In the genomic region with DNA sequence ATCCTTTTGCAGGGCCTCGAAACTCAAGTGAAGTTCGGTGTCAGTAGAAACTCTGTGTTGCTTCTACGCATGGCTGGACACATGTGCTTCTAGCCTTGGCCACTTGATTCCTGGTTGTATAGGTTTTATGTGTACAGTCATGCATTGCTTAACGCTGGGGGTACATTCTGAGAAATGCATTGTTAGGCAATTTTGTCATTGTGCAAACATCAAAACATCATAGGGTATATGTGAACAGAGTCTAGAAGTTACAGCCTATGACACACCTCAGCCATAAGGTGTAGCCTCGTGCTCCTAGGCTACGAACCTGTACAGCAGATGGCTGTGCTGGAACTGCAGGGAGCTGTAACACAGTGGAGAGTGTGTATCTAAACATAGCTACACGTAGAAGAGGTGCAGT, we compare ENCODE assay signal across 1 cellular context.
TF ChIP-seq lines count a peak whose summit lies in the region.

No MANE protein-coding gene starts in this region.

TF ChIP-seq in IMR-90, 13 proteins besides CTCF, POLR2A, EP300 and RAD21:
- TF ChIP-seq RCOR1 (IDR thresholded peaks at IDR 0.05; ENCODE audit: insufficient replicate concordance, low read length) (no peak), RFX5 (IDR thresholded peaks at IDR 0.05; ENCODE audit: low read depth, low read length) (no peak), BHLHE40 (IDR thresholded peaks at IDR 0.05; ENCODE audit: low read depth, low read length) (no peak), MXI1 (IDR thresholded peaks at IDR 0.05; ENCODE audit: borderline replicate concordance, low read depth, low read length) (no peak), CEBPB (IDR thresholded peaks at IDR 0.05; ENCODE audit: low read depth, low read length) (no peak), NFE2L2 (IDR thresholded peaks at IDR 0.05; ENCODE audit: low read depth, low read length) (no peak), FOS (IDR thresholded peaks at IDR 0.05; ENCODE audit: low read depth, low read length) (no peak), MAFK (IDR thresholded peaks at IDR 0.05; ENCODE audit: low read depth, low read length) (no peak), MAZ (IDR thresholded peaks at IDR 0.05; ENCODE audit: borderline replicate concordance, low read depth, low read length) (no peak), CHD1 (IDR thresholded peaks at IDR 0.05; ENCODE audit: low read depth, low read length) (no peak)
- TF ChIP-seq, protein P1, sequence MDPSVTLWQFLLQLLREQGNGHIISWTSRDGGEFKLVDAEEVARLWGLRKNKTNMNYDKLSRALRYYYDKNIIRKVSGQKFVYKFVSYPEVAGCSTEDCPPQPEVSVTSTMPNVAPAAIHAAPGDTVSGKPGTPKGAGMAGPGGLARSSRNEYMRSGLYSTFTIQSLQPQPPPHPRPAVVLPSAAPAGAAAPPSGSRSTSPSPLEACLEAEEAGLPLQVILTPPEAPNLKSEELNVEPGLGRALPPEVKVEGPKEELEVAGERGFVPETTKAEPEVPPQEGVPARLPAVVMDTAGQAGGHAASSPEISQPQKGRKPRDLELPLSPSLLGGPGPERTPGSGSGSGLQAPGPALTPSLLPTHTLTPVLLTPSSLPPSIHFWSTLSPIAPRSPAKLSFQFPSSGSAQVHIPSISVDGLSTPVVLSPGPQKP (IDR thresholded peaks at IDR 0.05; ENCODE audit: borderline replicate concordance, low read depth, low read length): no peak
- TF ChIP-seq, protein P2, sequence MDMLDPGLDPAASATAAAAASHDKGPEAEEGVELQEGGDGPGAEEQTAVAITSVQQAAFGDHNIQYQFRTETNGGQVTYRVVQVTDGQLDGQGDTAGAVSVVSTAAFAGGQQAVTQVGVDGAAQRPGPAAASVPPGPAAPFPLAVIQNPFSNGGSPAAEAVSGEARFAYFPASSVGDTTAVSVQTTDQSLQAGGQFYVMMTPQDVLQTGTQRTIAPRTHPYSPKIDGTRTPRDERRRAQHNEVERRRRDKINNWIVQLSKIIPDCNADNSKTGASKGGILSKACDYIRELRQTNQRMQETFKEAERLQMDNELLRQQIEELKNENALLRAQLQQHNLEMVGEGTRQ (IDR thresholded peaks at IDR 0.05; ENCODE audit: low read depth, low read length): no peak
